In genomic region chr6:41937472-41937871, GRCh38 we compare ENCODE assay signal across 1 cellular context.
TF ChIP-seq lines count a peak whose summit lies in the region.

No MANE protein-coding gene starts in this region.

TF ChIP-seq in WTC11, 78 proteins besides CTCF, POLR2A, EP300 and RAD21 (continued from another document):
- TF ChIP-seq CREB1 (CRISPR knock-in tag; IDR thresholded peaks at IDR 0.05) (no peak), PRDM15 (CRISPR knock-in tag; IDR thresholded peaks at IDR 0.05) (no peak), ATF2 (CRISPR knock-in tag; IDR thresholded peaks at IDR 0.05; ENCODE audit: borderline replicate concordance, low read depth) (no peak), ZNF423 (CRISPR knock-in tag; IDR thresholded peaks at IDR 0.05) (no peak), GTF2I (CRISPR knock-in tag; conservative IDR thresholded peaks at IDR 0.05) (no peak)
